ENCODE assay signal across 24 cellular contexts in genomic region chr11:80455818-80456217, GRCh38.
DNase-seq lines count a peak whose midpoint lies in the region; ATAC-seq, FAIRE-seq and TF ChIP-seq lines count a peak whose summit lies in the region.
"Had no signal": no experiment of that assay in that cellular context is flagged by ENCODE, and none has a peak within 500 bp of the region (broad histone marks: within the 10 kb centered on the region; RNA-seq: fewer than 3 reads in every experiment).

No MANE protein-coding gene starts in this region.

- H3K4me1 ChIP-seq in HepG2 (ENCODE audit: insufficient read depth, low read length) (no peaks in the 10 kb centered on the region), right lobe of liver (no peaks in the 10 kb centered on the region), IMR-90 (ENCODE audit: control insufficient read depth, insufficient read depth, low read length) (no peaks in the 10 kb centered on the region), gastrocnemius medialis (no peaks in the 10 kb centered on the region)
- H3K4me1 ChIP-seq: BE2C had no signal

- H3K4me3 ChIP-seq in HepG2 (replicated peaks in 1 of 3; ENCODE audit: insufficient read depth in 1 of 3, low read depth in 2 of 3, low read length in 3 of 3) (no peak overlapping the region), right lobe of liver (no peak overlapping the region), IMR-90 (ENCODE audit: insufficient read depth, low read depth, low read length) (no peak overlapping the region), gastrocnemius medialis (no peak overlapping the region)
- H3K4me3 ChIP-seq: BLaER1, GM12878 had no signal

- H3K79me1 ChIP-seq in IMR-90 (ENCODE audit: low read depth in 1 of 2, low read length in 2 of 2) = no peaks in the 10 kb centered on the region

- H3K9me1 ChIP-seq in IMR-90 (ENCODE audit: insufficient read depth, low read length) = no peaks in the 10 kb centered on the region

- intact Hi-C loops in HepG2 (cut with micrococcal nuclease; ENCODE audit: unreplicated experiment) = no loop called here
- intact Hi-C loops in right lobe of liver (cut with DNase I) = no loop called here
- intact Hi-C loops in IMR-90 (cut with micrococcal nuclease) = no loop called here
- intact Hi-C loops in gastrocnemius medialis (cut with DNase I; ENCODE audit: low total_unique reads) = no loop called here

- H3K23ac ChIP-seq in IMR-90 (ENCODE audit: low read depth, low read length) = no peak overlapping the region

- no peak overlapping the region for H2BK120ac ChIP-seq in IMR-90 (ENCODE audit: low read depth, low read length)

- BruUV-seq in HepG2 (replicated peaks; lab: Mats Ljungman, UMichigan) (no TSS peak), IMR-90 (replicated peaks; lab: Mats Ljungman, UMichigan) (no TSS peak)

- H2AK5ac ChIP-seq in IMR-90 (ENCODE audit: low read depth, low read length) = no peak overlapping the region

- H3K27ac ChIP-seq in HepG2 (ENCODE audit: extremely low read length, insufficient read depth, low read length) (no peak overlapping the region), right lobe of liver (no peak overlapping the region), IMR-90 (ENCODE audit: insufficient read depth, low read length) (no peak overlapping the region), gastrocnemius medialis (no peak overlapping the region)
- H3K27ac ChIP-seq: 22Rv1, BLaER1 had no signal

- 6% methylated on average over 1 of the region's 1 CpG for WGBS in HepG2 (ENCODE audit: low lambda C conversion rate)
- WGBS in right lobe of liver (ENCODE audit: insufficient coverage, low coverage, low lambda C conversion rate, missing lambda C conversion rate) = 14% methylated on average over 1 of the region's 1 CpG
- no CpG with 5 or more reads among the region's 1 CpG for WGBS in IMR-90 (ENCODE audit: extremely low coverage in 2 of 2, insufficient read length in 1 of 2), 2 experiments

- in situ Hi-C loops in HepG2 (cut with HindIII; ENCODE audit: extremely low pct_ligation_motif_present, low pct_unique_long_range_greater_than_20kb) = no loop called here
- in situ Hi-C loops in IMR-90 (cut with MboI; ENCODE audit: low sequenced_read_pairs) = no loop called here
- in situ Hi-C loops in gastrocnemius medialis (cut with MboI; ENCODE audit: low sequenced_read_pairs in 4 of 4) = no loop called here

- H2AFZ ChIP-seq in HepG2 (ENCODE audit: low read length) (no peak overlapping the region), IMR-90 (replicated peaks; ENCODE audit: low read length, poor library complexity) (no peak overlapping the region)

- H3K9me3 ChIP-seq in HepG2 (ENCODE audit: low read length) (no peaks in the 10 kb centered on the region), right lobe of liver (no peaks in the 10 kb centered on the region), IMR-90 (ENCODE audit: control insufficient read depth, insufficient read depth, low read length) (no peaks in the 10 kb centered on the region), gastrocnemius medialis (no peaks in the 10 kb centered on the region)
- H3K9me3 ChIP-seq: BE2C, BLaER1 had no signal

- dilution Hi-C loops in IMR-90 (cut with HindIII; ENCODE audit: low sequenced_read_pairs, unreplicated experiment) = no loop called here

- H4K91ac ChIP-seq in IMR-90 (ENCODE audit: insufficient read depth, low read depth, low read length) = no peak overlapping the region

- H3K18ac ChIP-seq in IMR-90 (ENCODE audit: low read depth, low read length) = no peak overlapping the region

- H4K5ac ChIP-seq in IMR-90 (ENCODE audit: low read depth, low read length) = no peak overlapping the region

- ATAC-seq in HepG2 (no peak), right lobe of liver (no peak), IMR-90 (ENCODE audit: low read depth) (no peak), gastrocnemius medialis (no peak)
- ATAC-seq: GM12878 had no signal

- no peak overlapping the region for H4K8ac ChIP-seq in IMR-90 (ENCODE audit: low read depth in 2 of 2, low read length in 2 of 2)

- no peak overlapping the region for H2BK20ac ChIP-seq in IMR-90 (ENCODE audit: low read depth, low read length)

- H3K56ac ChIP-seq in IMR-90 (ENCODE audit: extremely low read depth, insufficient read depth, low read length) = no peak overlapping the region

- CTCF ChIA-PET in HepG2 (lab: Yijun Ruan, JAX; ENCODE audit: low intra/inter-chr PET ratio, low total read pairs) = no interaction called here
- CTCF ChIA-PET in IMR-90 (lab: Yijun Ruan, JAX) = no interaction called here

- TF ChIP-seq CTCF in HepG2 (CRISPR knock-in tag; IDR thresholded peaks at IDR 0.05) = no peak
- TF ChIP-seq CTCF in right lobe of liver (IDR thresholded peaks at IDR 0.05) = no peak
- no peak for TF ChIP-seq CTCF in IMR-90 (conservative IDR thresholded peaks at IDR 0.05; ENCODE audit: low read depth, low read length)
- TF ChIP-seq CTCF in gastrocnemius medialis (IDR thresholded peaks at IDR 0.05 in 4 of 5, conservative IDR thresholded peaks at IDR 0.05 in 1 of 5) = no peak

- TF ChIP-seq EP300 in HepG2 (IDR thresholded peaks at IDR 0.05; ENCODE audit: low read depth in 2 of 2, low read length in 2 of 2) = no peak
- TF ChIP-seq EP300 in HepG2 (CRISPR knock-in tag; IDR thresholded peaks at IDR 0.05; ENCODE audit: borderline replicate concordance) = no peak

- FAIRE-seq in HepG2 (lab: Jason Lieb, UNC) = no peak
- FAIRE-seq: GM12878, GM12892, GM18507 had no signal

- no peak for TF ChIP-seq POLR2A in HepG2 (IDR thresholded peaks at IDR 0.05; ENCODE audit: insufficient read depth in 1 of 2, low read depth in 2 of 2, low read length in 2 of 2)
- TF ChIP-seq POLR2A in right lobe of liver (IDR thresholded peaks at IDR 0.05) = no peak
- no peak for TF ChIP-seq POLR2A in IMR-90 (IDR thresholded peaks at IDR 0.05; ENCODE audit: low read depth, low read length)
- TF ChIP-seq POLR2A in gastrocnemius medialis (IDR thresholded peaks at IDR 0.05) = no peak

- no peak overlapping the region for H2AK9ac ChIP-seq in IMR-90 (replicated peaks; ENCODE audit: low read depth, low read length, poor library complexity)

- no peaks in the 10 kb centered on the region for H3K79me2 ChIP-seq in HepG2 (ENCODE audit: insufficient read depth, low read length)

- H2BK15ac ChIP-seq in IMR-90 (ENCODE audit: low read depth, low read length) = no peak overlapping the region

- H3K14ac ChIP-seq in IMR-90 (replicated peaks; ENCODE audit: low read depth, low read length) = no peak overlapping the region

- DNase-seq in HepG2 (ENCODE audit: low spot score) (no peak), right lobe of liver (no peak), IMR-90 (no peak), gastrocnemius medialis (no peak), SK-N-DZ (ENCODE audit: low spot score) (no peak)
- DNase-seq: ACHN; BE2C; C1 segment of cervical spinal cord; CD4-positive, alpha-beta memory T cell; CD4-positive, CD25-positive, alpha-beta regulatory T cell; CD8-positive, alpha-beta memory T cell; COR-L47; DMS 273 treated with DMSO at 0.1 percent for 48 hours; DMS153; DMS53; DMS79; DND-41; EL; GDM1 had no signal

- H2BK5ac ChIP-seq in IMR-90 (ENCODE audit: low read depth, low read length, poor library complexity, severe bottlenecking) = no peak overlapping the region

- H3K36me3 ChIP-seq in HepG2 (replicated peaks in 1 of 2; ENCODE audit: control insufficient read depth in 1 of 2, insufficient read depth in 2 of 2, low read length in 2 of 2) (no peaks in the 10 kb centered on the region), right lobe of liver (no peaks in the 10 kb centered on the region), IMR-90 (ENCODE audit: control insufficient read depth, insufficient read depth, low read length) (no peaks in the 10 kb centered on the region), gastrocnemius medialis (no peaks in the 10 kb centered on the region)
- H3K36me3 ChIP-seq: BE2C, BLaER1 had no signal

- H3K4ac ChIP-seq in IMR-90 (ENCODE audit: low read depth, low read length) = no peak overlapping the region

- no peak for TF ChIP-seq RAD21 in HepG2 (CRISPR knock-in tag; IDR thresholded peaks at IDR 0.05)
- TF ChIP-seq RAD21 in IMR-90 (IDR thresholded peaks at IDR 0.05; ENCODE audit: low read length) = no peak

- H3K9ac ChIP-seq in HepG2 (ENCODE audit: insufficient read depth, low read depth, low read length) (no peak overlapping the region), IMR-90 (ENCODE audit: low read depth, low read length) (no peak overlapping the region)
- H3K9ac ChIP-seq: BLaER1 had no signal

- H4K20me1 ChIP-seq in HepG2 (ENCODE audit: insufficient read depth, low read length) = no peaks in the 10 kb centered on the region; the same call in 1 of the 2 replicates
- no peaks in the 10 kb centered on the region for H4K20me1 ChIP-seq in IMR-90 (ENCODE audit: insufficient read depth, low read length)
- H4K20me1 ChIP-seq: BLaER1 had no signal

- H3K4me2 ChIP-seq in HepG2 (ENCODE audit: low read depth, low read length) (no peak overlapping the region), IMR-90 (ENCODE audit: low read depth, low read length) (no peak overlapping the region)
- H3K4me2 ChIP-seq: BLaER1 had no signal

- POLR2A ChIA-PET in HepG2 (lab: Yijun Ruan, JAX) (no interaction called here), IMR-90 (lab: Charles Lee; ENCODE audit: unreplicated experiment) (no interaction called here)

- no peaks in the 10 kb centered on the region for H3K27me3 ChIP-seq in HepG2 (ENCODE audit: control insufficient read depth in 1 of 2, insufficient read depth in 2 of 2, low read length in 2 of 2)
- H3K27me3 ChIP-seq in right lobe of liver = no peaks in the 10 kb centered on the region
- H3K27me3 ChIP-seq in IMR-90 (ENCODE audit: control insufficient read depth, insufficient read depth, low read length) = no peaks in the 10 kb centered on the region
- H3K27me3 ChIP-seq in gastrocnemius medialis = no peaks in the 10 kb centered on the region
- H3K27me3 ChIP-seq: BE2C, BLaER1 had no signal

TF ChIP-seq in HepG2, 621 proteins besides CTCF, POLR2A, EP300 and RAD21 (continues in another document):
- TF ChIP-seq CCDC6 (CRISPR knock-in tag; IDR thresholded peaks at IDR 0.05) = no peak
- TF ChIP-seq HNF4A (CRISPR knock-in tag; IDR thresholded peaks at IDR 0.05) = no peak
- peak; percentile 51 to 82 for TF ChIP-seq MAFK (conservative IDR thresholded peaks at IDR 0.05 in 1 of 2, IDR thresholded peaks at IDR 0.05 in 1 of 2; ENCODE audit: low read length in 2 of 2)
- no peak for TF ChIP-seq ZSCAN12 (CRISPR knock-in tag; IDR thresholded peaks at IDR 0.05)
- no peak for TF ChIP-seq PHB2 (IDR thresholded peaks at IDR 0.05; ENCODE audit: partially characterized antibody)

TF ChIP-seq in IMR-90, 13 proteins besides CTCF, POLR2A, EP300 and RAD21:
- TF ChIP-seq MAFK (IDR thresholded peaks at IDR 0.05; ENCODE audit: low read depth, low read length) (peak; percentile 58), ELK1 (IDR thresholded peaks at IDR 0.05; ENCODE audit: borderline replicate concordance, low read depth, low read length) (no peak)
